ENCODE assay signal across 37 cellular contexts in the genomic region with DNA sequence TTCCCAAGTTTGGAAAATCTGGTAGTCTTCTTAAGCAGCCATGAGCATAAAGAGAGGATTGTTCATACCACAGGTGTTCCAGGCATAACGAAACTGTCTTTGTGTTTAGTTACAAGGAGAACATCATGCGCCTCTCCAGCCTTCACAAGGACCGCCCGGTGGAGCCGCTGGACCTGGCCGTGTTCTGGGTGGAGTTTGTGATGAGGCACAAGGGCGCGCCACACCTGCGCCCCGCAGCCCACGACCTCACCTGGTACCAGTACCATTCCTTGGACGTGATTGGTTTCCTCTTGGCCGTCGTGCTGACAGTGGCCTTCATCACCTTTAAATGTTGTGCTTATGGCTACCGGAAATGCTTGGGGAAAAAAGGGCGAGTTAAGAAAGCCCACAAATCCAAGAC. TPM values are rescaled to one million over a fixed set of nuclear protein-coding genes. Genes with fewer than 3 reads are reported as not detected.
"Had no signal": no experiment of that assay in that cellular context is flagged by ENCODE, and none has a peak within 500 bp of the region (broad histone marks: within the 10 kb centered on the region; RNA-seq: fewer than 3 reads in every experiment).

No MANE protein-coding gene starts in this region.

- H3K27me3 ChIP-seq: MG63 had no signal

- H3K36me3 ChIP-seq: MG63 had no signal

- H3K4me3 ChIP-seq: MG63 had no signal

- DNase-seq: Karpas-422, Kasumi-1, MG63, MM.1S, MV-4-11, NCI-H1048, NCI-H1092, NCI-H1092 treated with DMSO at 0.1 percent for 48 hours, NCI-H1105, NCI-H1105 treated with DMSO at 0.1 percent for 48 hours, NCI-H1417, NCI-H1417 treated with DMSO at 0.1 percent for 48 hours, NCI-H1436, NCI-H1436 treated with DMSO at 0.1 percent for 48 hours, NCI-H146, NCI-H1694, NCI-H1694 treated with DMSO at 0.1 percent for 48 hours, NCI-H187, NCI-H187 treated with DMSO at 0.1 percent for 48 hours, NCI-H1930, NCI-H2029, NCI-H2029 treated with DMSO at 0.1 percent for 48 hours, NCI-H2081, NCI-H2081 treated with DMSO at 0.1 percent for 48 hours, NCI-H2107, NCI-H2171, NCI-H2171 treated with DMSO at 0.1 percent for 48 hours, NCI-H2227 treated with DMSO at 0.1 percent for 48 hours, NCI-H226, NCI-H345, NCI-H446, NCI-H446 treated with DMSO at 0.1 percent for 48 hours, NCI-H510A had no signal

RNA-seq across cellular contexts. Expression of a gene that starts 6.0 kb away (rescaled TPM):
- total RNA-seq: LHCN-M2, M059J, MCF 10A, NCI-H460 had no signal

RNA-seq across cellular contexts. Expression of a gene that starts 12.1 kb away (rescaled TPM):
- total RNA-seq: LHCN-M2, M059J, MCF 10A, NCI-H460 had no signal

RNA-seq across cellular contexts. Expression of a gene that starts 43.3 kb away (rescaled TPM):
- total RNA-seq: LHCN-M2, M059J, MCF 10A, NCI-H460 had no signal

RNA-seq across cellular contexts. Expression of a gene that starts 53.6 kb away (rescaled TPM):
- total RNA-seq: LHCN-M2, M059J, MCF 10A, NCI-H460 had no signal

RNA-seq across cellular contexts. Expression of a gene that starts 59.4 kb away (rescaled TPM):
- total RNA-seq: LHCN-M2, M059J, MCF 10A, NCI-H460 had no signal
